Comparison of ENCODE assay signal across 1 cellular context in genomic region chr15:63991706-63992105, GRCh38.
TF ChIP-seq lines count a peak whose summit lies in the region.

No MANE protein-coding gene starts in this region.

TF ChIP-seq in GM12878, 131 proteins besides CTCF, POLR2A, EP300 and RAD21 (continued from another document and continues in another):
- TF ChIP-seq PRDM15 (CRISPR knock-in tag; IDR thresholded peaks at IDR 0.05) = no peak
- TF ChIP-seq RUNX3 (IDR thresholded peaks at IDR 0.05; ENCODE audit: low read length) = 0 out of 2 replicates have a peak, but pooled peaks have one; percentile 36
- peak; percentile 45; the same call in 1 of the 2 replicates for TF ChIP-seq EED (IDR thresholded peaks at IDR 0.05; ENCODE audit: low read depth)
- no peak for TF ChIP-seq STAT1 (conservative IDR thresholded peaks at IDR 0.05)
- no peak for TF ChIP-seq ELK1 (IDR thresholded peaks at IDR 0.05; ENCODE audit: low read depth, low read length)
- no peak for TF ChIP-seq USF1 (IDR thresholded peaks at IDR 0.05; ENCODE audit: borderline replicate concordance, extremely low read length, insufficient read depth, low read depth, low read length)
- no peak for TF ChIP-seq NRF1 (conservative IDR thresholded peaks at IDR 0.05; ENCODE audit: low read depth, low read length)
- no peak for TF ChIP-seq SKIL (IDR thresholded peaks at IDR 0.05; ENCODE audit: low read depth, poor library complexity, severe bottlenecking)
- TF ChIP-seq SMAD1 (IDR thresholded peaks at IDR 0.05; ENCODE audit: low read depth, partially characterized antibody) = no peak
- 0 out of 4 replicates have a peak, but pooled peaks of 1 of the 2 experiments have one; percentile 22 for TF ChIP-seq IKZF2 (IDR thresholded peaks at IDR 0.05)
- no peak for TF ChIP-seq SP1 (IDR thresholded peaks at IDR 0.05; ENCODE audit: low read depth, low read length)
- no peak for TF ChIP-seq CREM (IDR thresholded peaks at IDR 0.05; ENCODE audit: low read depth)
- TF ChIP-seq ATF2 (IDR thresholded peaks at IDR 0.05; ENCODE audit: low read length) = no peak
- 0 out of 2 replicates have a peak, but pooled peaks have one; percentile 16 for TF ChIP-seq SPI1 (IDR thresholded peaks at IDR 0.05; ENCODE audit: borderline replicate concordance, insufficient read depth, low read depth, low read length)
- no peak for TF ChIP-seq ZNF24 (IDR thresholded peaks at IDR 0.05)
- no peak for TF ChIP-seq ZBTB33 (IDR thresholded peaks at IDR 0.05)
- no peak for TF ChIP-seq STAT3 (IDR thresholded peaks at IDR 0.05; ENCODE audit: low read depth, low read length)
- TF ChIP-seq ZNF592 (IDR thresholded peaks at IDR 0.05) = no peak
- no peak for TF ChIP-seq MTA3 (IDR thresholded peaks at IDR 0.05; ENCODE audit: borderline replicate concordance, low read length)
- TF ChIP-seq SUPT20H (IDR thresholded peaks at IDR 0.05; ENCODE audit: borderline replicate concordance, control insufficient read depth, low read depth, low read length) = no peak
- no peak for TF ChIP-seq ZNF622 (IDR thresholded peaks at IDR 0.05)
- TF ChIP-seq TCF3 (IDR thresholded peaks at IDR 0.05; ENCODE audit: borderline replicate concordance, insufficient read depth, low read depth, low read length) = 0 out of 2 replicates have a peak, but pooled peaks have one; percentile 31
- TF ChIP-seq POLR2AphosphoS5 (IDR thresholded peaks at IDR 0.05; ENCODE audit: low read length) = no peak
- no peak for TF ChIP-seq NR2C2 (IDR thresholded peaks at IDR 0.05; ENCODE audit: borderline replicate concordance, control insufficient read depth, insufficient read length, low read depth)
- TF ChIP-seq FOXM1 (IDR thresholded peaks at IDR 0.05; ENCODE audit: low read depth, low read length) = no peak
- no peak for TF ChIP-seq EGR1 (IDR thresholded peaks at IDR 0.05; ENCODE audit: borderline replicate concordance in 1 of 2, low read depth in 2 of 2, low read length in 2 of 2)
- TF ChIP-seq BACH1 (IDR thresholded peaks at IDR 0.05; ENCODE audit: borderline replicate concordance) = no peak
- TF ChIP-seq IKZF1 (conservative IDR thresholded peaks at IDR 0.05) = peak; percentile 33; the same call in 1 of the 2 replicates
- no peak for TF ChIP-seq NFXL1 (IDR thresholded peaks at IDR 0.05; ENCODE audit: borderline replicate concordance)
- no peak for TF ChIP-seq PAX8 (IDR thresholded peaks at IDR 0.05)
- no peak for TF ChIP-seq EZH2 (IDR thresholded peaks at IDR 0.05; ENCODE audit: borderline replicate concordance, control insufficient read depth, low read depth, low read length)
- peak; percentile 79 for TF ChIP-seq NR2F1 (conservative IDR thresholded peaks at IDR 0.05)
- TF ChIP-seq SREBF2 (IDR thresholded peaks at IDR 0.05; ENCODE audit: low read length) = no peak
- TF ChIP-seq CEBPZ (IDR thresholded peaks at IDR 0.05; ENCODE audit: low read depth, low read length) = no peak
- TF ChIP-seq CEBPB (IDR thresholded peaks at IDR 0.05; ENCODE audit: borderline replicate concordance in 1 of 2, low read depth in 2 of 2, low read length in 2 of 2) = no peak
- TF ChIP-seq KLF5 (IDR thresholded peaks at IDR 0.05; ENCODE audit: partially characterized antibody) = no peak
